ENCODE assay signal across 8 cellular contexts in the genomic region with DNA sequence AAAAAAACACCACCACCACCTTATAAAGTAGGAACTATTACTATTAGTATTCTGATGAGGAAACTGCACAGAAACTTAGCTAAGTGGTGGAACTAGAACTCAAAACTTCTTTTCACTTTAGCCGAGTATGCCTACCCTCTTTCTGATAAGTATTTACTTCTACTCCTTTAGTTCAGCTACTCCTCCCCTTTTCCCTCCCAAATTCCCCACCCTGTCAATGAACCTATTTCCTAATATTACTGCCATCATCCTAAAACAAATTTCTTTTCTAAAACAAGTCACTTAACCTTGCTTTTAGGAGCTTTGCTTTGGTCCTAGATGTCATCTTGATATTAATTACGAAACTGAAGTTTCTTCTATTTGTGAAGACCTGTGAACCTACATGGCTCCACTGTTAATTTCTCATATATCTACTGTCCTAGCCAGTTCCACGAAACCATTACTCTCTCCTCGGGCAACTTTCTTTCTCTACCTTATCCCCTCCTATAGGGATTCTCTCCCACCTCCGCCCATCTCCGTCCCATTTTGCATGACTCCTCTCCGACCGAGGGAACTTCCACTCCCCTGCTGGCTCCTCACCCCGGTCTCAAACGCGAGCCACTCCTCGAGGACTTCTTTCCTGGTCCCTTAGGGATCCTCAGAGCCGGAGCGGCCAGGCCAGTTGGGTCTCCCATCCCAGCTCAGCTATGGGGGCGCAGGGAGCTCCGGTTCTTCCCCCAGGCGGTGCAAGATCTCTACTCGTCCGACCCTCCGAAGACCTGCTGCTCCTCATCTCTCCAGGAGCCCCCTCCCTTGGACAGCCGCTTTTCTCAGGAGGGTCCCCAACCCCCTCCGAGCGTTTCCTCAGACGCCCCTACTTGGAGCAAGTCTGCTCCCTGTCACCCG. TPM values are rescaled to one million over a fixed set of nuclear protein-coding genes. Genes with fewer than 3 reads are reported as not detected.
A peak's percentile ranks its signal among the peaks of the same experiment; 100 is the strongest.
DNase-seq lines count a peak whose midpoint lies in the region; ATAC-seq and TF ChIP-seq lines count a peak whose summit lies in the region.

No MANE protein-coding gene starts in this region.

- H3K4me3 Mint-ChIP-seq in IgD-negative memory B cell (peak overlapping the region; percentile 91 to 100 (median 98)), naive B cell (peak overlapping the region; percentile 91 to 100 (median 97))
- H3K4me3 Mint-ChIP-seq in activated CD8-positive, alpha-beta T cell treated with anti-CD3 and anti-CD28 coated beads, Interleukin-2, amount 10 ng/mL, durations not matched to agents 7 days and 5 days = peak overlapping the region; percentile 97

- H3K9me3 ChIP-seq in esophagus muscularis mucosa = no peaks in the 10 kb centered on the region

- H3K4me1 ChIP-seq in esophagus muscularis mucosa = peaks cover 62 to 84% (median 77%) of the 10 kb centered on the region in 4 donors

- intact Hi-C loops in esophagus muscularis mucosa (cut with DNase I) = no loop called here

- H3K27ac Mint-ChIP-seq in IgD-negative memory B cell = peak overlapping the region; percentile 63 to 95 (median 87)
- H3K27ac Mint-ChIP-seq in activated CD8-positive, alpha-beta T cell treated with anti-CD3 and anti-CD28 coated beads, Interleukin-2, amount 10 ng/mL, durations not matched to agents 7 days and 5 days = peak overlapping the region; percentile 93
- H3K27ac Mint-ChIP-seq in naive B cell = peak overlapping the region; percentile 84 to 99 (median 94)

- peaks cover 31 to 44% (median 37%) of the 10 kb centered on the region in 3 donors for H3K4me1 Mint-ChIP-seq in IgD-negative memory B cell
- H3K4me1 Mint-ChIP-seq in activated CD8-positive, alpha-beta T cell treated with anti-CD3 and anti-CD28 coated beads, Interleukin-2, amount 10 ng/mL, durations not matched to agents 7 days and 5 days (ENCODE audit: low read depth) = peaks cover 46% of the 10 kb centered on the region
- peaks cover 51 to 67% (median 64%) of the 10 kb centered on the region in 3 donors for H3K4me1 Mint-ChIP-seq in naive B cell

- H3K27me3 Mint-ChIP-seq in IgD-negative memory B cell (no peaks in the 10 kb centered on the region), naive B cell (no peaks in the 10 kb centered on the region)
- peaks cover 3% of the 10 kb centered on the region for H3K27me3 Mint-ChIP-seq in activated CD8-positive, alpha-beta T cell treated with anti-CD3 and anti-CD28 coated beads, Interleukin-2, amount 10 ng/mL, durations not matched to agents 7 days and 5 days (ENCODE audit: low read depth)

- H3K36me3 Mint-ChIP-seq in IgD-negative memory B cell (peaks cover 4% of the 10 kb centered on the region), naive B cell (peaks cover 0 to 8% of the 10 kb centered on the region in 2 donors)
- H3K36me3 Mint-ChIP-seq in activated CD8-positive, alpha-beta T cell treated with anti-CD3 and anti-CD28 coated beads, Interleukin-2, amount 10 ng/mL, durations not matched to agents 7 days and 5 days (ENCODE audit: low read depth) = peaks cover 7% of the 10 kb centered on the region

- H3K27me3 ChIP-seq in esophagus muscularis mucosa = no peaks in the 10 kb centered on the region

- CTCF ChIA-PET in activated CD8-positive, alpha-beta T cell treated with anti-CD3 and anti-CD28 coated beads, Interleukin-2, amount 10 ng/mL, durations not matched to agents 7 days and 5 days (lab: Charles Lee) = interaction anchor here (0.7 to 6.2 kb wide), 6 partner anchors 9 to 162 kb away, joined by 3 to 28 read pairs (median 3); no protein-coding TSS in a partner anchor

- DNase-seq in DMS79 (lab: John Stamatoyannopoulos, UW) (peak; percentile 26), esophagus muscularis mucosa (ENCODE audit: extremely low spot score) (peak; percentile 92), naive B cell (peak; percentile 11), 8988T (no peak), pons (ENCODE audit: low spot score) (no peak)
- peak; percentile 35 for DNase-seq in activated CD8-positive, alpha-beta T cell treated with anti-CD3 and anti-CD28 coated beads, Interleukin-2, amount 10 ng/mL, durations not matched to agents 7 days and 5 days

- H3K36me3 ChIP-seq in esophagus muscularis mucosa = no peaks in the 10 kb centered on the region

- no peak for TF ChIP-seq POLR2A in esophagus muscularis mucosa (IDR thresholded peaks at IDR 0.05; ENCODE audit: low read depth)

- POLR2A ChIA-PET in activated CD8-positive, alpha-beta T cell treated with anti-CD3 and anti-CD28 coated beads, Interleukin-2, amount 10 ng/mL, durations not matched to agents 7 days and 5 days (lab: Charles Lee) = interaction anchor here (0.6 to 1.9 kb wide), 2 partner anchors 10 to 16 kb away, joined by 4 to 5 read pairs; no protein-coding TSS in a partner anchor

- H3K27ac ChIP-seq in esophagus muscularis mucosa (replicated peaks in 1 of 4) = peak overlapping the region; percentile 94 to 99 (median 98)

- ATAC-seq in activated CD8-positive, alpha-beta T cell treated with anti-CD3 and anti-CD28 coated beads, Interleukin-2, amount 10 ng/mL, durations not matched to agents 7 days and 5 days = no peak
- ATAC-seq in naive B cell (ENCODE audit: low read depth in 2 of 2) (no peak), GM19035 (IDR thresholded peaks at IDR 0.05; ENCODE audit: unreplicated experiment) (no peak)

- peak overlapping the region; percentile 79 to 100 (median 96) for H3K4me3 ChIP-seq in esophagus muscularis mucosa

- 2% methylated on average over 25 of the region's 25 CpGs for WGBS in esophagus muscularis mucosa

- H3K9me3 Mint-ChIP-seq in IgD-negative memory B cell (no peaks in the 10 kb centered on the region), naive B cell (no peaks in the 10 kb centered on the region)
- H3K9me3 Mint-ChIP-seq in activated CD8-positive, alpha-beta T cell treated with anti-CD3 and anti-CD28 coated beads, Interleukin-2, amount 10 ng/mL, durations not matched to agents 7 days and 5 days (ENCODE audit: insufficient read depth) = no peaks in the 10 kb centered on the region

- TF ChIP-seq EP300 in esophagus muscularis mucosa (IDR thresholded peaks at IDR 0.05) = no peak

- no peak for TF ChIP-seq CTCF in esophagus muscularis mucosa (IDR thresholded peaks at IDR 0.05)

RNA-seq across cellular contexts. Expression of a gene that starts 1.1 kb away (rescaled TPM):
- polyA plus RNA-seq in IgD-negative memory B cell (58.3 TPM), naive B cell (ENCODE audit: low read depth in 6 of 6) (10 to 100 TPM; 52.0 to 87.2 (median 65.7) TPM)
- 10 to 100 TPM; 37.7 to 40.2 TPM for total RNA-seq in activated CD8-positive, alpha-beta T cell treated with anti-CD3 and anti-CD28 coated beads, Interleukin-2, amount 10 ng/mL, durations not matched to agents 7 days and 5 days
- 10 to 100 TPM; 49.2 to 63.4 (median 50.7) TPM for total RNA-seq in esophagus muscularis mucosa

RNA-seq across cellular contexts. Expression of a gene that starts 33.4 kb away (rescaled TPM):
- 20.8 TPM for polyA plus RNA-seq in IgD-negative memory B cell
- 10 to 100 TPM; 22.2 to 22.8 TPM for total RNA-seq in activated CD8-positive, alpha-beta T cell treated with anti-CD3 and anti-CD28 coated beads, Interleukin-2, amount 10 ng/mL, durations not matched to agents 7 days and 5 days
- total RNA-seq in esophagus muscularis mucosa = 10 to 100 TPM; 15.8 to 23.7 (median 18.7) TPM
- polyA plus RNA-seq in naive B cell (ENCODE audit: low read depth in 6 of 6) = 10 to 100 TPM; 13.2 to 23.8 (median 20.1) TPM

Comparison
In these comparisons a context has a peak if more than half of its experiments do, and no peak if none do; other contexts are left out.
1. DNase-seq: peak in DMS79 (single experiment), activated CD8-positive, alpha-beta T cell treated with anti-CD3 and anti-CD28 coated beads, Interleukin-2, amount 10 ng/mL, durations not matched to agents 7 days and 5 days (single experiment), esophagus muscularis mucosa (single experiment) and naive B cell (single experiment); none in 8988T (single experiment) and pons (single experiment).
2. Peak in every context shown above with its lines, with median percentiles within 50 percentile points of each other: H3K27ac Mint-ChIP-seq and H3K4me3 Mint-ChIP-seq.